8 cellular contexts compared by ENCODE assay signal in genomic region chr18:9876867-9877654, GRCh38. TPM values are rescaled to one million over a fixed set of nuclear protein-coding genes. Genes with fewer than 3 reads are reported as not detected.
DNase-seq lines count a peak whose midpoint lies in the region; ATAC-seq, FAIRE-seq and TF ChIP-seq lines count a peak whose summit lies in the region.

No MANE protein-coding gene starts in this region.

- peak; percentile 71; the same call in 1 of the 2 replicates for TF ChIP-seq POLR2A in K562 (conservative IDR thresholded peaks at IDR 0.05)

- CTCF ChIA-PET in A673 (lab: Charles Lee) (no interaction called here), K562 (lab: Yijun Ruan, JAX; ENCODE audit: low intra/inter-chr PET ratio) (interaction anchor here (0.9 kb wide), 1 partner anchor 168 kb away, joined by 4 read pairs; no protein-coding TSS in a partner anchor)

- in situ Hi-C loops in K562 (cut with MboI): no loop called here

- POLR2A ChIA-PET in A673 (lab: Charles Lee; ENCODE audit: low non-redundant PET): interaction anchor here (0.7 kb wide), 2 partner anchors 37 to 573 kb away, joined by 3 read pairs; partner anchors contain the start of gene VAPA
- POLR2A ChIA-PET in K562 (lab: Yijun Ruan, JAX): interaction anchor here (0.6 to 2.5 kb wide), 29 partner anchors 9 to 193 kb away, joined by 3 to 32 read pairs (median 4); partner anchors contain the start of genes RAB31, TXNDC2 and VAPA

- H3K4me3 ChIP-seq in A673 (ENCODE audit: low read depth, low read length, poor library complexity, severe bottlenecking): peak overlapping the region; percentile 3
- peak overlapping the region; percentile 7; the same call in 1 of the 2 replicates for H3K4me3 ChIP-seq in K562
- H3K4me3 ChIP-seq in lower lobe of right lung: peak overlapping the region; percentile 12

- peak overlapping the region; percentile 95 for H3K27ac ChIP-seq in A673 (ENCODE audit: low read depth, low read length, poor library complexity, severe bottlenecking)
- peak overlapping the region; percentile 97 for H3K27ac ChIP-seq in K562 (ENCODE audit: extremely low read depth, low read depth, low read length)
- peak overlapping the region; percentile 80 for H3K27ac ChIP-seq in lower lobe of right lung
- H3K27ac ChIP-seq in caudate nucleus (ENCODE audit: low read depth, low read length): no peak overlapping the region

- H3K79me2 ChIP-seq in K562 (ENCODE audit: control insufficient read depth, insufficient read depth, low read length): peaks cover 10% of the 10 kb centered on the region; the same call in 2 of the 3 replicates

- H3K4me1 ChIP-seq in A673 (ENCODE audit: insufficient read depth, low read length, poor library complexity, severe bottlenecking) (peaks cover 22% of the 10 kb centered on the region), K562 (replicated peaks in 1 of 2; ENCODE audit: control insufficient read depth in 2 of 2, insufficient read depth in 2 of 2, low read length in 2 of 2) (peaks cover 23 to 57% of the 10 kb centered on the region in 2 experiments), lower lobe of right lung (peaks cover 14% of the 10 kb centered on the region)

- peak overlapping the region; percentile 6 for H2AFZ ChIP-seq in K562 (ENCODE audit: low read depth, low read length)

- peak overlapping the region; percentile 3 to 87; a peak in 3 of 4 replicates for H3K9ac ChIP-seq in K562 (ENCODE audit: insufficient read depth in 1 of 2, low read depth in 2 of 2, low read length in 2 of 2)

- no peaks in the 10 kb centered on the region for H3K36me3 ChIP-seq in A673 (ENCODE audit: insufficient read depth, low read length, poor library complexity, severe bottlenecking)
- H3K36me3 ChIP-seq in K562 (ENCODE audit: control insufficient read depth, insufficient read depth, low read length): no peaks in the 10 kb centered on the region
- H3K36me3 ChIP-seq in lower lobe of right lung: no peaks in the 10 kb centered on the region

- ATAC-seq in K562 (peak; percentile 85), lower lobe of right lung (peak; percentile 79 to 81), HG02610 (IDR thresholded peaks at IDR 0.05; ENCODE audit: unreplicated experiment) (no peak), HG02678 (IDR thresholded peaks at IDR 0.05; ENCODE audit: unreplicated experiment) (no peak)

- no peaks in the 10 kb centered on the region for H3K27me3 ChIP-seq in A673 (replicated peaks; ENCODE audit: insufficient read depth, low read depth, low read length, poor library complexity)
- no peaks in the 10 kb centered on the region for H3K27me3 ChIP-seq in K562 (ENCODE audit: control insufficient read depth in 2 of 2, insufficient read depth in 2 of 2, low read length in 2 of 2)
- H3K27me3 ChIP-seq in lower lobe of right lung (ENCODE audit: low read depth): no peaks in the 10 kb centered on the region

- TF ChIP-seq EP300 in K562 (IDR thresholded peaks at IDR 0.05; ENCODE audit: low read length): peak; percentile 96

- intact Hi-C loops in A673 (cut with micrococcal nuclease; ENCODE audit: unreplicated experiment): no loop called here
- intact Hi-C loops in K562 (cut with micrococcal nuclease): loop anchor here (1.0 to 10.0 kb wide), 5 partner anchors 38 to 192 kb away; no protein-coding TSS in a partner anchor
- intact Hi-C loops in lower lobe of right lung (cut with DNase I): no loop called here

- BruUV-seq in A673 (replicated peaks; lab: Mats Ljungman, UMichigan) (TSS peak; percentile 99), K562 (replicated peaks; lab: Mats Ljungman, UMichigan) (TSS peak; percentile 98)

- H3K9me1 ChIP-seq in K562 (ENCODE audit: control insufficient read depth, insufficient read depth, low read length): no peaks in the 10 kb centered on the region

- WGBS in K562 (ENCODE audit: insufficient coverage, low coverage, missing lambda C conversion rate): 0% methylated on average over 9 of the region's 9 CpGs

- no peak for FAIRE-seq in HTR-8/SVneo (lab: Jason Lieb, UNC)
- FAIRE-seq in K562 (lab: Jason Lieb, UNC): peak; percentile 96

- H4K20me1 ChIP-seq in K562 (replicated peaks; ENCODE audit: control insufficient read depth, insufficient read depth, low read length): no peaks in the 10 kb centered on the region

- peak overlapping the region; percentile 73 for H3K4me2 ChIP-seq in K562 (ENCODE audit: insufficient read depth, low read length)

- peak; percentile 97 for DNase-seq in A673 (ENCODE audit: low spot score)
- peak; percentile 47 for DNase-seq in HTR-8/SVneo (ENCODE audit: insufficient read length, low spot score)
- peak; percentile 80 to 98 (median 88) for DNase-seq in K562 (ENCODE audit: extremely low read depth in 1 of 4, low spot score in 3 of 4)
- DNase-seq in lower lobe of right lung: no peak
- DNase-seq in DMS114 treated with DMSO at 0.1 percent for 48 hours (lab: John Stamatoyannopoulos, UW; ENCODE audit: unreplicated experiment): no peak
- no peak for DNase-seq in caudate nucleus (lab: John Stamatoyannopoulos, UW)

- TF ChIP-seq CTCF in A673 (conservative IDR thresholded peaks at IDR 0.05; ENCODE audit: low read depth, low read length) (no peak), K562 (IDR thresholded peaks at IDR 0.05 in 2 of 3, conservative IDR thresholded peaks at IDR 0.05 in 1 of 3; ENCODE audit: insufficient read depth in 2 of 3, low read depth in 1 of 3, low read length in 3 of 3) (peak in 1 of 3 experiments; percentile 15; a peak in 2 of 6 replicates), lower lobe of right lung (IDR thresholded peaks at IDR 0.05) (no peak)

- H3K9me3 ChIP-seq in A673 (ENCODE audit: low read depth, low read length, poor library complexity, severe bottlenecking) (no peaks in the 10 kb centered on the region), K562 (replicated peaks; ENCODE audit: control insufficient read depth, insufficient read depth, low read depth, low read length) (no peaks in the 10 kb centered on the region), lower lobe of right lung (no peaks in the 10 kb centered on the region)

- peak; percentile 34 to 38 for TF ChIP-seq RAD21 in K562 (CRISPR knock-in tag; conservative IDR thresholded peaks at IDR 0.05 in 1 of 2, IDR thresholded peaks at IDR 0.05 in 1 of 2)

TF ChIP-seq in K562, 482 proteins besides CTCF, POLR2A, EP300 and RAD21 (continues in another document):
- TF ChIP-seq TEAD4 (IDR thresholded peaks at IDR 0.05; ENCODE audit: low read length) (peak; percentile 87), TEAD4 (CRISPR knock-in tag; IDR thresholded peaks at IDR 0.05; ENCODE audit: borderline replicate concordance) (no peak), POLR2AphosphoS2 (IDR thresholded peaks at IDR 0.05; ENCODE audit: low read length) (peak; percentile 63; the same call in 1 of the 2 replicates), MXI1 (IDR thresholded peaks at IDR 0.05; ENCODE audit: low read depth, low read length) (0 out of 2 replicates have a peak, but pooled peaks have one; percentile 33), MEF2A (IDR thresholded peaks at IDR 0.05; ENCODE audit: control insufficient read depth, low read depth, low read length) (no peak), ESRRA (IDR thresholded peaks at IDR 0.05; ENCODE audit: borderline replicate concordance, low read depth) (no peak), CXXC5 (CRISPR knock-in tag; IDR thresholded peaks at IDR 0.05) (peak; percentile 93), ZNF561 (CRISPR knock-in tag; conservative IDR thresholded peaks at IDR 0.05) (no peak), WHSC1 (IDR thresholded peaks at IDR 0.05; ENCODE audit: low read length) (no peak), KLF1 (tag; IDR thresholded peaks at IDR 0.05) (peak; percentile 41; the same call in 1 of the 2 replicates), NFATC3 (IDR thresholded peaks at IDR 0.05) (peak; percentile 73)

RNA-seq across cellular contexts. Expression of gene TXNDC2, which starts 8.7 kb away (rescaled TPM):
- total RNA-seq in A673 (2021) (0.13 and 0.42 TPM in 2 replicates), K562 (2014; rRNA removed) (1.3 TPM in 2 replicates), K562 (2014; rRNA removed; fragmentation: Illumina TruSeq; extraction: Trizol) (1.6 and 1.7 TPM in 2 replicates), K562 (2015; rRNA removed; fragmentation: Illumina TruSeq; extraction: Trizol) (2.3 and 2.5 TPM in 2 replicates), K562 (2021) (2.0 and 3.8 TPM in 2 replicates), lower lobe of right lung (0.12 TPM)
- 2.8 and 4.0 TPM in 2 replicates for total RNA-seq in K562 (2011; cell fraction: chromatin; rRNA removed; ENCODE audit: low replicate concordance)
- total RNA-seq in K562 (2011; cell fraction: nucleolus; rRNA removed): 1.7 and 2.8 TPM in 2 replicates
- total RNA-seq in K562 (2011; cell fraction: nucleoplasm; rRNA removed): 2.3 and 2.6 TPM in 2 replicates
- polyA plus RNA-seq in K562 (2011; rRNA removed) (0.79 and 2.3 TPM in 2 replicates), K562 (2014; fragmentation: Illumina TruSeq; extraction: Trizol) (4.8 and 4.9 TPM in 2 replicates), K562 (2014; fragmentation: Nextera tagmentation; extraction: Ambion mirVana) (1 to 10 TPM; 1.2 to 2.3 TPM), K562 (2014; rRNA removed) (1.4 and 2.5 TPM in 2 replicates)
- polyA plus RNA-seq in K562 (2011; cell fraction: cytosol; rRNA removed): 0.55 and 2.2 TPM in 2 replicates
- polyA plus RNA-seq in K562 (2011; cell fraction: nucleus; rRNA removed): 0.83 and 4.6 TPM in 2 replicates
- 1.5 and 3.3 TPM in 2 replicates for polyA plus RNA-seq in K562 (2012)
- 2.8 and 5.4 TPM in 2 replicates for polyA minus RNA-seq in K562 (2011; rRNA and poly(A)+ RNA removed)
- 0.73 and 3.0 TPM in 2 replicates for polyA minus RNA-seq in K562 (2011; cell fraction: cytosol; rRNA and poly(A)+ RNA removed)
- 1.8 and 4.7 TPM in 2 replicates for polyA minus RNA-seq in K562 (2011; cell fraction: nucleus; rRNA and poly(A)+ RNA removed)

RNA-seq across cellular contexts. Expression of gene VAPA, which starts 36.8 kb away (rescaled TPM):
- 185 and 204 TPM in 2 replicates for total RNA-seq in A673 (2021)
- total RNA-seq in K562 (2011; cell fraction: chromatin; rRNA removed; ENCODE audit: low replicate concordance): 131 and 315 TPM in 2 replicates
- total RNA-seq in K562 (2011; cell fraction: nucleolus; rRNA removed): 118 and 122 TPM in 2 replicates
- 147 and 249 TPM in 2 replicates for total RNA-seq in K562 (2011; cell fraction: nucleoplasm; rRNA removed)
- total RNA-seq in K562 (2014; rRNA removed): 516 and 526 TPM in 2 replicates
- total RNA-seq in K562 (2014; rRNA removed; fragmentation: Illumina TruSeq; extraction: Trizol): 624 and 729 TPM in 2 replicates
- total RNA-seq in K562 (2015; rRNA removed; fragmentation: Illumina TruSeq; extraction: Trizol): 726 and 732 TPM in 2 replicates
- 504 and 509 TPM in 2 replicates for total RNA-seq in K562 (2021)
- 544 and 809 TPM in 2 replicates for polyA plus RNA-seq in K562 (2011; rRNA removed)
- 202 and 314 TPM in 2 replicates for polyA plus RNA-seq in K562 (2011; cell fraction: cytosol; rRNA removed)
- polyA plus RNA-seq in K562 (2011; cell fraction: nucleus; rRNA removed): 169 and 199 TPM in 2 replicates
- polyA plus RNA-seq in K562 (2012): 376 and 498 TPM in 2 replicates
- 790 and 902 TPM in 2 replicates for polyA plus RNA-seq in K562 (2014; fragmentation: Illumina TruSeq; extraction: Trizol)
- polyA plus RNA-seq in K562 (2014; fragmentation: Nextera tagmentation; extraction: Ambion mirVana): 100 to 1,000 TPM; 219 to 224 TPM
- 455 and 489 TPM in 2 replicates for polyA plus RNA-seq in K562 (2014; rRNA removed)
- 866 and 913 TPM in 2 replicates for polyA minus RNA-seq in K562 (2011; rRNA and poly(A)+ RNA removed)
- 292 and 382 TPM in 2 replicates for polyA minus RNA-seq in K562 (2011; cell fraction: cytosol; rRNA and poly(A)+ RNA removed)
- 176 and 203 TPM in 2 replicates for polyA minus RNA-seq in K562 (2011; cell fraction: nucleus; rRNA and poly(A)+ RNA removed)
- total RNA-seq in lower lobe of right lung: 235 TPM

Comparison
In these comparisons a context has a peak if more than half of its experiments do, and no peak if none do; other contexts are left out.
1. DNase-seq: peak in A673 (single experiment), HTR-8/SVneo (single experiment) and K562 (4 of 4); none in lower lobe of right lung (single experiment), DMS114 treated with DMSO at 0.1 percent for 48 hours (single experiment) and caudate nucleus (0 of 61).
2. ATAC-seq: peak in K562 (single experiment) and lower lobe of right lung (2 of 2); none in HG02610 (single experiment) and HG02678 (single experiment).
3. Peak in every context shown above with its lines, with median percentiles within 50 percentile points of each other: H3K4me3 ChIP-seq.